25 cellular contexts compared by ENCODE assay signal in genomic region chr1:59986736-59987310, GRCh38.
DNase-seq lines count a peak whose midpoint lies in the region; ATAC-seq and TF ChIP-seq lines count a peak whose summit lies in the region.
"Had no signal": no experiment of that assay in that cellular context is flagged by ENCODE, and none has a peak within 500 bp of the region (broad histone marks: within the 10 kb centered on the region; RNA-seq: fewer than 3 reads in every experiment).

No MANE protein-coding gene starts in this region.

- no peak overlapping the region for H3K4me2 ChIP-seq in PC-9

- no peaks in the 10 kb centered on the region for H3K9me3 ChIP-seq in PC-9 (ENCODE audit: insufficient read depth, low read depth)
- H3K9me3 ChIP-seq: esophagus squamous epithelium, gastrocnemius medialis, Peyer's patch, testis had no signal

- H3K79me2 ChIP-seq in PC-9 (ENCODE audit: low read depth) = no peaks in the 10 kb centered on the region

- peak overlapping the region; percentile 33; the same call in 1 of the 2 replicates for H2AFZ ChIP-seq in PC-9

- H3K9me2 ChIP-seq in PC-9 (ENCODE audit: insufficient read depth) = no peaks in the 10 kb centered on the region

- H3K27me3 ChIP-seq in PC-9 (ENCODE audit: insufficient read depth, low read depth) = no peaks in the 10 kb centered on the region
- H3K27me3 ChIP-seq: Peyer's patch, testis had no signal

- H3K9me3 Mint-ChIP-seq in chondrocyte (ENCODE audit: low read depth) = no peaks in the 10 kb centered on the region
- H3K9me3 Mint-ChIP-seq: mesothelial cell of epicardium; natural killer cell treated with Interleukin-12 subunit alpha and Interleukin-12 subunit beta and Interleukin-15 and Interleukin-18, amount 100 ng/mL, for 72 hours; stimulated activated naive B cell treated with anti-CD40 and anti-IgM and Interleukin-4, amounts not matched to agents 10 μg/mL and 1 μg/mL and 100 μg/mL, for 72 hours had no signal

- H4K20me1 ChIP-seq in PC-9 (ENCODE audit: insufficient read depth) = no peaks in the 10 kb centered on the region

- peaks cover 25% of the 10 kb centered on the region for H3K4me1 Mint-ChIP-seq in chondrocyte (ENCODE audit: low read depth)
- H3K4me1 Mint-ChIP-seq: CD4-positive, alpha-beta memory T cell; stimulated activated naive B cell treated with anti-CD40 and anti-IgM and Interleukin-4, amounts not matched to agents 10 μg/mL and 1 μg/mL and 100 μg/mL, for 72 hours; T-cell had no signal

- intact Hi-C loops in PC-9 (cut with micrococcal nuclease; ENCODE audit: unreplicated experiment) = no loop called here

- H3F3A ChIP-seq in PC-9 (ENCODE audit: insufficient read depth, low read depth) = no peaks in the 10 kb centered on the region

- H3K27ac ChIP-seq in PC-9 = no peak overlapping the region
- H3K27ac ChIP-seq: esophagus squamous epithelium, gastrocnemius medialis, Peyer's patch, testis had no signal

- no peak for ATAC-seq in HG03045 (IDR thresholded peaks at IDR 0.05; ENCODE audit: unreplicated experiment)
- ATAC-seq in HG02588 (IDR thresholded peaks at IDR 0.05; ENCODE audit: unreplicated experiment) = no peak
- ATAC-seq: activated CD4-positive, CD25-positive, alpha-beta regulatory T cell treated with anti-CD3 and anti-CD28 coated beads, Interleukin-2, amount 50 U/mL, for 24 hours; gastrocnemius medialis; stimulated activated naive B cell treated with anti-CD40 and anti-IgM and Interleukin-4, amounts not matched to agents 10 μg/mL and 1 μg/mL and 100 μg/mL, for 72 hours; T-cell had no signal

- no peaks in the 10 kb centered on the region for H3K27me3 Mint-ChIP-seq in chondrocyte (ENCODE audit: low read depth)
- H3K27me3 Mint-ChIP-seq: stimulated activated naive B cell treated with anti-CD40 and anti-IgM and Interleukin-4, amounts not matched to agents 10 μg/mL and 1 μg/mL and 100 μg/mL, for 72 hours had no signal

- CTCF ChIA-PET in PC-9 (lab: Charles Lee) = no interaction called here

- no peak overlapping the region for H3K4me3 Mint-ChIP-seq in chondrocyte (ENCODE audit: unreplicated experiment)
- H3K4me3 Mint-ChIP-seq: CD4-positive, alpha-beta memory T cell; mesothelial cell of epicardium; natural killer cell treated with Interleukin-12 subunit alpha and Interleukin-12 subunit beta and Interleukin-15 and Interleukin-18, amount 100 ng/mL, for 72 hours; stimulated activated naive B cell treated with anti-CD40 and anti-IgM and Interleukin-4, amounts not matched to agents 10 μg/mL and 1 μg/mL and 100 μg/mL, for 72 hours; T-cell had no signal

- H3K36me3 Mint-ChIP-seq in chondrocyte (ENCODE audit: low read depth) = no peaks in the 10 kb centered on the region
- H3K36me3 Mint-ChIP-seq: CD4-positive, alpha-beta memory T cell; mesothelial cell of epicardium; natural killer cell treated with Interleukin-12 subunit alpha and Interleukin-12 subunit beta and Interleukin-15 and Interleukin-18, amount 100 ng/mL, for 72 hours; stimulated activated naive B cell treated with anti-CD40 and anti-IgM and Interleukin-4, amounts not matched to agents 10 μg/mL and 1 μg/mL and 100 μg/mL, for 72 hours; T-cell had no signal

- POLR2A ChIA-PET in PC-9 (lab: Charles Lee; ENCODE audit: unreplicated experiment) = no interaction called here

- no peaks in the 10 kb centered on the region for H3K36me3 ChIP-seq in PC-9 (ENCODE audit: low read depth)
- H3K36me3 ChIP-seq: esophagus squamous epithelium, gastrocnemius medialis, Peyer's patch had no signal

- peak overlapping the region; percentile 65 for H3K27ac Mint-ChIP-seq in chondrocyte (ENCODE audit: unreplicated experiment)
- H3K27ac Mint-ChIP-seq: CD4-positive, alpha-beta memory T cell; mesothelial cell of epicardium; natural killer cell treated with Interleukin-12 subunit alpha and Interleukin-12 subunit beta and Interleukin-15 and Interleukin-18, amount 100 ng/mL, for 72 hours; stimulated activated naive B cell treated with anti-CD40 and anti-IgM and Interleukin-4, amounts not matched to agents 10 μg/mL and 1 μg/mL and 100 μg/mL, for 72 hours; T-cell had no signal

- BruUV-seq in PC-9 (replicated peaks; lab: Mats Ljungman, UMichigan) = no TSS peak

- DNase-seq in PC-9 (no peak), chondrocyte (ENCODE audit: low spot score) (no peak), medulla oblongata (ENCODE audit: extremely low spot score) (peak; percentile 80), renal cortical epithelial cell (ENCODE audit: low read depth) (peak; percentile 22), mucosa of gallbladder (ENCODE audit: low spot score) (no peak)
- DNase-seq: activated CD4-positive, alpha-beta T cell treated with anti-CD3 and anti-CD28 coated beads, Interleukin-2, amount 50 U/mL, for 48 hours; activated naive CD4-positive, alpha-beta T cell treated with Interleukin-2 at 50 U/mL for 16 hours; CD4-positive, alpha-beta memory T cell; cortex of kidney; esophagus squamous epithelium; gastrocnemius medialis; NCI-H1105; NCI-H1930; NCI-H524 treated with DMSO at 0.1 percent for 48 hours; Peyer's patch; SIG-M5; stimulated activated CD4-positive, alpha-beta T cell treated with anti-CD3 and anti-CD28 coated beads, Interleukin-4, amount 100 ng/mL, for 4 hours; stimulated activated naive B cell treated with anti-CD40 and anti-IgM and Interleukin-4, amounts not matched to agents 10 μg/mL and 1 μg/mL and 100 μg/mL, for 72 hours; T-cell; testis had no signal

- H3K4me1 ChIP-seq in PC-9 (replicated peaks; ENCODE audit: insufficient read depth) = no peaks in the 10 kb centered on the region
- H3K4me1 ChIP-seq: esophagus squamous epithelium, gastrocnemius medialis, Peyer's patch, testis had no signal

- TF ChIP-seq CTCF in PC-9 (conservative IDR thresholded peaks at IDR 0.05) (no peak), chondrocyte (IDR thresholded peaks at IDR 0.05) (no peak)

- no peak overlapping the region for H3K4me3 ChIP-seq in PC-9
- H3K4me3 ChIP-seq: esophagus squamous epithelium, gastrocnemius medialis, Peyer's patch, testis had no signal

Comparison
In these comparisons a context has a peak if more than half of its experiments do, and no peak if none do; other contexts are left out.
1. DNase-seq: peak in medulla oblongata (single experiment) and renal cortical epithelial cell (single experiment); none in PC-9 (0 of 2), chondrocyte (single experiment) and mucosa of gallbladder (single experiment).